Comparison of ENCODE assay signal across 26 cellular contexts in genomic region chr5:168830833-168831232, GRCh38.
"Had no signal": no experiment of that assay in that cellular context is flagged by ENCODE, and none has a peak within 500 bp of the region (broad histone marks: within the 10 kb centered on the region; RNA-seq: fewer than 3 reads in every experiment).

No MANE protein-coding gene starts in this region.

- H3K36me3 ChIP-seq: adrenal gland, ascending aorta, brain microvascular endothelial cell, gastroesophageal sphincter, lower lobe of right lung, right lobe of liver, suprapubic skin, tibial artery, upper lobe of right lung had no signal

- H3K27ac ChIP-seq: adrenal gland, ascending aorta, brain microvascular endothelial cell, gastroesophageal sphincter, lower lobe of right lung, right lobe of liver, skin epidermis, suprapubic skin, tibial artery, upper lobe of right lung had no signal

- H3K27me3 ChIP-seq: adrenal gland, ascending aorta, brain microvascular endothelial cell, gastroesophageal sphincter, right lobe of liver, suprapubic skin, tibial artery had no signal

- H3K27me3 Mint-ChIP-seq: stimulated activated memory B cell treated with anti-CD40 and anti-IgM and Interleukin-4, amounts not matched to agents 10 μg/mL and 1 μg/mL and 100 μg/mL, for 72 hours had no signal

- H3K9me3 Mint-ChIP-seq: activated CD4-positive, alpha-beta memory T cell treated with anti-CD3 and anti-CD28 coated beads, Interleukin-2, amount 10 ng/mL, durations not matched to agents 7 days and 5 days; activated naive CD4-positive, alpha-beta T cell treated with anti-CD3 and anti-CD28 coated beads for 36 hours; activated naive CD8-positive, alpha-beta T cell treated with anti-CD3 and anti-CD28 coated beads for 36 hours; activated T-cell treated with anti-CD3 and anti-CD28 coated beads, Interleukin-2, amount 50 U/mL, for 72 hours; natural killer cell; stimulated activated memory B cell treated with anti-CD40 and anti-IgM and Interleukin-4, amounts not matched to agents 10 μg/mL and 1 μg/mL and 100 μg/mL, for 72 hours had no signal

- H3K27ac Mint-ChIP-seq: activated CD4-positive, alpha-beta memory T cell treated with anti-CD3 and anti-CD28 coated beads, Interleukin-2, amount 10 ng/mL, durations not matched to agents 7 days and 5 days; activated naive CD4-positive, alpha-beta T cell treated with anti-CD3 and anti-CD28 coated beads for 36 hours; activated naive CD8-positive, alpha-beta T cell treated with anti-CD3 and anti-CD28 coated beads for 36 hours; activated T-cell treated with anti-CD3 and anti-CD28 coated beads, Interleukin-2, amount 50 U/mL, for 72 hours; natural killer cell; stimulated activated memory B cell treated with anti-CD40 and anti-IgM and Interleukin-4, amounts not matched to agents 10 μg/mL and 1 μg/mL and 100 μg/mL, for 72 hours had no signal

- H3K4me3 ChIP-seq: adrenal gland, ascending aorta, gastroesophageal sphincter, lower lobe of right lung, right lobe of liver, skin epidermis, suprapubic skin, tibial artery, upper lobe of right lung had no signal

- H3K4me1 ChIP-seq: adrenal gland, ascending aorta, gastroesophageal sphincter, lower lobe of right lung, right lobe of liver, upper lobe of right lung had no signal

- H3K9me3 ChIP-seq: adrenal gland, ascending aorta, gastroesophageal sphincter, lower lobe of right lung, right lobe of liver, suprapubic skin, tibial artery, upper lobe of right lung had no signal

- DNase-seq: activated CD4-positive, alpha-beta memory T cell treated with anti-CD3 and anti-CD28 coated beads, Interleukin-2, amount 10 ng/mL, durations not matched to agents 7 days and 5 days; activated CD4-positive, alpha-beta T cell treated with anti-CD3 and anti-CD28 coated beads for 4 hours; activated CD4-positive, CD25-positive, alpha-beta regulatory T cell; activated effector memory CD4-positive, alpha-beta T cell treated with Interleukin-2 at 50 U/mL for 16 hours; activated naive CD4-positive, alpha-beta T cell treated with anti-CD3 and anti-CD28 coated beads for 36 hours; activated naive CD8-positive, alpha-beta T cell treated with anti-CD3 and anti-CD28 coated beads for 36 hours; activated T-cell treated with anti-CD3 and anti-CD28 coated beads, Interleukin-2, amount 50 U/mL, for 72 hours; adrenal gland; brain microvascular endothelial cell; caudate nucleus; cortex of kidney; head of caudate nucleus; lower lobe of right lung; mesenchymal stem cell; natural killer cell; posterior cingulate gyrus; right lobe of liver; stimulated activated CD4-positive, alpha-beta T cell treated with anti-CD3 and anti-CD28 coated beads, Interleukin-4, amount 100 ng/mL, for 4 hours; stimulated activated CD8-positive, alpha-beta memory T cell treated with anti-CD3 and anti-CD28 coated beads, Interleukin-4, amount 100 ng/mL, for 48 hours; tibial artery; upper lobe of right lung had no signal

- H3K4me3 Mint-ChIP-seq: activated CD4-positive, alpha-beta memory T cell treated with anti-CD3 and anti-CD28 coated beads, Interleukin-2, amount 10 ng/mL, durations not matched to agents 7 days and 5 days; activated naive CD4-positive, alpha-beta T cell treated with anti-CD3 and anti-CD28 coated beads for 36 hours; activated naive CD8-positive, alpha-beta T cell treated with anti-CD3 and anti-CD28 coated beads for 36 hours; activated T-cell treated with anti-CD3 and anti-CD28 coated beads, Interleukin-2, amount 50 U/mL, for 72 hours; natural killer cell; stimulated activated memory B cell treated with anti-CD40 and anti-IgM and Interleukin-4, amounts not matched to agents 10 μg/mL and 1 μg/mL and 100 μg/mL, for 72 hours had no signal

- H3K4me1 Mint-ChIP-seq: activated CD4-positive, alpha-beta memory T cell treated with anti-CD3 and anti-CD28 coated beads, Interleukin-2, amount 10 ng/mL, durations not matched to agents 7 days and 5 days; natural killer cell; stimulated activated memory B cell treated with anti-CD40 and anti-IgM and Interleukin-4, amounts not matched to agents 10 μg/mL and 1 μg/mL and 100 μg/mL, for 72 hours had no signal

- H3K36me3 Mint-ChIP-seq: natural killer cell; stimulated activated memory B cell treated with anti-CD40 and anti-IgM and Interleukin-4, amounts not matched to agents 10 μg/mL and 1 μg/mL and 100 μg/mL, for 72 hours had no signal

- ATAC-seq: activated T-cell treated with anti-CD3 and anti-CD28 coated beads, Interleukin-2, amount 50 U/mL, for 72 hours; gastroesophageal sphincter; lower lobe of right lung; natural killer cell; stimulated activated memory B cell treated with anti-CD40 and anti-IgM and Interleukin-4, amounts not matched to agents 10 μg/mL and 1 μg/mL and 100 μg/mL, for 72 hours had no signal
